ENCODE assay signal across 8 cellular contexts in the genomic region with DNA sequence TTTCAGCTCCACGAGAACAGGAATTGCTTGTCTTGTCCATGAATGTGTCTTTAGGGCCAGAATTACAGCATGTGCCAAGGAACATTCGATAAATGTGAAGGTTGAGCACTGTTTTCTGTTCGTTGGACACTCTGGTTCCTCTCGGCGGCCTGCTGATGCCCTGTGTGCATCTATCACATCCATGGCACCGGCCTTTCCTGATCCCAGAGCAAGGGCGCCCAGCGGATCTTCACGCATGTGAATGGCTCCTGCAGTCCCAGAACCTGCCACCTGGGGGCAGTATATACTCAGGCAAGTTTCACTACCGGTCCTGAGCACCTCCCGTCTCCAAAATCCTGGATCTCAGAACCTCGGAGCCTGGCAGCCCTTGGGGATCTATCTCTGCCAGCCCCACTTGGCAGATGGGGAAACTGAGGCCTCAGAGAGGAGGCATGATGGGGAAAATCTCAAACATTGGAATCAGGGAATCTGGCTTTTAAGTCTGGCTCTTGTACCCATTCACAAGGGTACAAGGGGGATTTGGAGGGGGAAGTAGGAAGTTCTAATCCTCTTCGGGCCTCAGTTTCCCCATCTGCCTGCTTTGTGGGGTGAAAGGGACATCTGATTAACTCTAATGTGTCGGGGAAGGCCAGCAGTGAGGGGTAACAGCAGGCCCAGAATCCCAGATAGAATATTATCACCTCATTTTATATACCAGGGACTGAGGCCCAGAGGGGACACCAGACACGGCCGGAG. TPM values are rescaled to one million over a fixed set of nuclear protein-coding genes. Genes with fewer than 3 reads are reported as not detected.
DNase-seq lines count a peak whose midpoint lies in the region; ATAC-seq and TF ChIP-seq lines count a peak whose summit lies in the region.

No MANE protein-coding gene starts in this region.

- intact Hi-C loops in lower lobe of right lung (cut with DNase I), result loop anchor here (5.0 kb wide), 1 partner anchor 276 kb away; no protein-coding TSS in a partner anchor

- TF ChIP-seq CTCF in BE2C (IDR thresholded peaks at IDR 0.05; ENCODE audit: low read depth, low read length) (peak; percentile 94), HFF-Myc (IDR thresholded peaks at IDR 0.05; ENCODE audit: low read depth, low read length, missing control alignments) (peak; percentile 95), lower lobe of right lung (IDR thresholded peaks at IDR 0.05) (peak; percentile 99)

- ATAC-seq in lower lobe of right lung (peak; percentile 41 to 53), HG03159 (IDR thresholded peaks at IDR 0.05; ENCODE audit: unreplicated experiment) (no peak)

- no peaks in the 10 kb centered on the region for H3K4me1 ChIP-seq in BE2C
- peaks cover 23% of the 10 kb centered on the region for H3K4me1 ChIP-seq in lower lobe of right lung

- H3K36me3 ChIP-seq in BE2C (no peaks in the 10 kb centered on the region), lower lobe of right lung (no peaks in the 10 kb centered on the region)

- H3K4me3 ChIP-seq in BE2C (ENCODE audit: low read depth, low read length) (no peak overlapping the region), HFF-Myc (replicated peaks; ENCODE audit: low read depth, low read length) (no peak overlapping the region), lower lobe of right lung (no peak overlapping the region)

- no peaks in the 10 kb centered on the region for H3K9me3 ChIP-seq in BE2C
- H3K9me3 ChIP-seq in lower lobe of right lung, result no peaks in the 10 kb centered on the region

- no peak overlapping the region for H3K27ac ChIP-seq in lower lobe of right lung

- H3K27me3 ChIP-seq in BE2C (peaks cover 12% of the 10 kb centered on the region), lower lobe of right lung (ENCODE audit: low read depth) (no peaks in the 10 kb centered on the region)

- DNase-seq in BE2C (peak; percentile 94), HFF-Myc (ENCODE audit: extremely low read depth, low read depth) (peak; percentile 70), NCI-H748 (lab: John Stamatoyannopoulos, UW; ENCODE audit: unreplicated experiment) (peak; percentile 76), dedifferentiated amniotic fluid mesenchymal stem cell (ENCODE audit: extremely low spot score) (peak; percentile 79), lower lobe of right lung (peak; percentile 93)
- peak; percentile 85 to 90 for DNase-seq in activated CD4-positive, alpha-beta T cell treated with anti-CD3 and anti-CD28 coated beads, Interleukin-2, amount 50 U/mL, for 24 hours (ENCODE audit: low read depth in 1 of 2, low spot score in 1 of 2)
- DNase-seq in stimulated activated CD8-positive, alpha-beta memory T cell treated with anti-CD3 and anti-CD28 coated beads, Interleukin-12 subunit alpha, Interleukin-12 subunit beta, amount 100 ng/mL, for 24 hours (ENCODE audit: extremely low read depth), result peak; percentile 63

RNA-seq across cellular contexts. Expression of a gene that starts 4.3 kb away (rescaled TPM):
- 139 TPM for polyA plus RNA-seq in BE2C (2012; ENCODE audit: insufficient read depth, insufficient read length, low read depth)
- total RNA-seq in lower lobe of right lung, result 326 TPM

RNA-seq across cellular contexts. Expression of a gene that starts 32.8 kb away (rescaled TPM):
- 81.0 TPM for polyA plus RNA-seq in BE2C (2012; ENCODE audit: insufficient read depth, insufficient read length, low read depth)
- 27.8 TPM for total RNA-seq in lower lobe of right lung
